Comparison of ENCODE assay signal across 1 cellular context in the genomic region with DNA sequence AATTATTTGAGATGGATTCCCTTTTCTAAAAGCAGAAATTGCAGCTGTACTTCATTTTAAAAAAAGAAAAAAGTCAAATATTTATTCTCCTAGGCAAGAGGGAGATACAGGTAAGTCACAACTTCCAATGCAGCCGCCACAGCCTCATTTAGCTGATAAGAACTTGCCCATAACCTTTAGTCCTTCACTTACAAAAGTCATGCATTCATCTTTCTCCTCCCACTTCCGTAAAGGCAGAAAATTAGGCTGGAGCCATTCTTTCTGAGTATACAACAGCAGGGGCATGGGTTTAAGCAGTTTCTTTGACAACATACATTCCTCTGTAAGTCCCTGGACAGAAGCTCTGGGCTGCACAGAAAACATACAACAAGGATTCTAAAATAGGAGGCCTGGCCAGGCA.
A peak's percentile ranks its signal among the peaks of the same experiment; 100 is the strongest.
TF ChIP-seq lines count a peak whose summit lies in the region.

No MANE protein-coding gene starts in this region.

TF ChIP-seq in HepG2, 621 proteins besides CTCF, POLR2A, EP300 and RAD21 (continued from another document and continues in another):
- TF ChIP-seq REST (IDR thresholded peaks at IDR 0.05; ENCODE audit: borderline replicate concordance in 1 of 2, low read depth in 1 of 2, low read length in 2 of 2) (0 out of 4 replicates have a peak, but pooled peaks of 1 of the 2 experiments have one; percentile 16), SAP130 (CRISPR knock-in tag; IDR thresholded peaks at IDR 0.05; ENCODE audit: low read depth) (peak; percentile 24; the same call in 1 of the 2 replicates), ZNF235 (CRISPR knock-in tag; IDR thresholded peaks at IDR 0.05; ENCODE audit: borderline replicate concordance) (no peak), ZNF362 (CRISPR knock-in tag; IDR thresholded peaks at IDR 0.05; ENCODE audit: borderline replicate concordance) (peak; percentile 38; the same call in 1 of the 2 replicates), POLR2AphosphoS2 (IDR thresholded peaks at IDR 0.05; ENCODE audit: low read depth, low read length) (no peak), ZNF430 (CRISPR knock-in tag; IDR thresholded peaks at IDR 0.05) (no peak), ARNT2 (CRISPR knock-in tag; IDR thresholded peaks at IDR 0.05; ENCODE audit: low read depth) (no peak), RXRA (CRISPR knock-in tag; IDR thresholded peaks at IDR 0.05) (no peak), GATA4 (IDR thresholded peaks at IDR 0.05; ENCODE audit: borderline replicate concordance, low read depth) (peak; percentile 66; the same call in 1 of the 2 replicates), PITX1 (CRISPR knock-in tag; IDR thresholded peaks at IDR 0.05) (0 out of 2 replicates have a peak, but pooled peaks have one; percentile 46), CC2D1A (CRISPR knock-in tag; IDR thresholded peaks at IDR 0.05) (no peak), FLYWCH1 (CRISPR knock-in tag; IDR thresholded peaks at IDR 0.05) (no peak), ZNF678 (CRISPR knock-in tag; IDR thresholded peaks at IDR 0.05) (no peak), ZFP82 (CRISPR knock-in tag; IDR thresholded peaks at IDR 0.05; ENCODE audit: borderline replicate concordance) (no peak), RAD51 (IDR thresholded peaks at IDR 0.05; ENCODE audit: borderline replicate concordance) (no peak), ZNF780A (CRISPR knock-in tag; IDR thresholded peaks at IDR 0.05) (no peak), ARID5B (CRISPR knock-in tag; IDR thresholded peaks at IDR 0.05) (peak; percentile 59), ZNF414 (CRISPR knock-in tag; IDR thresholded peaks at IDR 0.05) (no peak), NFIC (IDR thresholded peaks at IDR 0.05; ENCODE audit: low read length) (no peak; the same call in 1 of the 2 replicates)
- TF ChIP-seq, protein P1, sequence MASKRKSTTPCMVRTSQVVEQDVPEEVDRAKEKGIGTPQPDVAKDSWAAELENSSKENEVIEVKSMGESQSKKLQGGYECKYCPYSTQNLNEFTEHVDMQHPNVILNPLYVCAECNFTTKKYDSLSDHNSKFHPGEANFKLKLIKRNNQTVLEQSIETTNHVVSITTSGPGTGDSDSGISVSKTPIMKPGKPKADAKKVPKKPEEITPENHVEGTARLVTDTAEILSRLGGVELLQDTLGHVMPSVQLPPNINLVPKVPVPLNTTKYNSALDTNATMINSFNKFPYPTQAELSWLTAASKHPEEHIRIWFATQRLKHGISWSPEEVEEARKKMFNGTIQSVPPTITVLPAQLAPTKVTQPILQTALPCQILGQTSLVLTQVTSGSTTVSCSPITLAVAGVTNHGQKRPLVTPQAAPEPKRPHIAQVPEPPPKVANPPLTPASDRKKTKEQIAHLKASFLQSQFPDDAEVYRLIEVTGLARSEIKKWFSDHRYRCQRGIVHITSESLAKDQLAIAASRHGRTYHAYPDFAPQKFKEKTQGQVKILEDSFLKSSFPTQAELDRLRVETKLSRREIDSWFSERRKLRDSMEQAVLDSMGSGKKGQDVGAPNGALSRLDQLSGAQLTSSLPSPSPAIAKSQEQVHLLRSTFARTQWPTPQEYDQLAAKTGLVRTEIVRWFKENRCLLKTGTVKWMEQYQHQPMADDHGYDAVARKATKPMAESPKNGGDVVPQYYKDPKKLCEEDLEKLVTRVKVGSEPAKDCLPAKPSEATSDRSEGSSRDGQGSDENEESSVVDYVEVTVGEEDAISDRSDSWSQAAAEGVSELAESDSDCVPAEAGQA (IDR thresholded peaks at IDR 0.05; ENCODE audit: low read depth), result no peak
- TF ChIP-seq, protein P1 (CRISPR knock-in tag; IDR thresholded peaks at IDR 0.05; ENCODE audit: borderline replicate concordance), result no peak
- TF ChIP-seq, protein P2, sequence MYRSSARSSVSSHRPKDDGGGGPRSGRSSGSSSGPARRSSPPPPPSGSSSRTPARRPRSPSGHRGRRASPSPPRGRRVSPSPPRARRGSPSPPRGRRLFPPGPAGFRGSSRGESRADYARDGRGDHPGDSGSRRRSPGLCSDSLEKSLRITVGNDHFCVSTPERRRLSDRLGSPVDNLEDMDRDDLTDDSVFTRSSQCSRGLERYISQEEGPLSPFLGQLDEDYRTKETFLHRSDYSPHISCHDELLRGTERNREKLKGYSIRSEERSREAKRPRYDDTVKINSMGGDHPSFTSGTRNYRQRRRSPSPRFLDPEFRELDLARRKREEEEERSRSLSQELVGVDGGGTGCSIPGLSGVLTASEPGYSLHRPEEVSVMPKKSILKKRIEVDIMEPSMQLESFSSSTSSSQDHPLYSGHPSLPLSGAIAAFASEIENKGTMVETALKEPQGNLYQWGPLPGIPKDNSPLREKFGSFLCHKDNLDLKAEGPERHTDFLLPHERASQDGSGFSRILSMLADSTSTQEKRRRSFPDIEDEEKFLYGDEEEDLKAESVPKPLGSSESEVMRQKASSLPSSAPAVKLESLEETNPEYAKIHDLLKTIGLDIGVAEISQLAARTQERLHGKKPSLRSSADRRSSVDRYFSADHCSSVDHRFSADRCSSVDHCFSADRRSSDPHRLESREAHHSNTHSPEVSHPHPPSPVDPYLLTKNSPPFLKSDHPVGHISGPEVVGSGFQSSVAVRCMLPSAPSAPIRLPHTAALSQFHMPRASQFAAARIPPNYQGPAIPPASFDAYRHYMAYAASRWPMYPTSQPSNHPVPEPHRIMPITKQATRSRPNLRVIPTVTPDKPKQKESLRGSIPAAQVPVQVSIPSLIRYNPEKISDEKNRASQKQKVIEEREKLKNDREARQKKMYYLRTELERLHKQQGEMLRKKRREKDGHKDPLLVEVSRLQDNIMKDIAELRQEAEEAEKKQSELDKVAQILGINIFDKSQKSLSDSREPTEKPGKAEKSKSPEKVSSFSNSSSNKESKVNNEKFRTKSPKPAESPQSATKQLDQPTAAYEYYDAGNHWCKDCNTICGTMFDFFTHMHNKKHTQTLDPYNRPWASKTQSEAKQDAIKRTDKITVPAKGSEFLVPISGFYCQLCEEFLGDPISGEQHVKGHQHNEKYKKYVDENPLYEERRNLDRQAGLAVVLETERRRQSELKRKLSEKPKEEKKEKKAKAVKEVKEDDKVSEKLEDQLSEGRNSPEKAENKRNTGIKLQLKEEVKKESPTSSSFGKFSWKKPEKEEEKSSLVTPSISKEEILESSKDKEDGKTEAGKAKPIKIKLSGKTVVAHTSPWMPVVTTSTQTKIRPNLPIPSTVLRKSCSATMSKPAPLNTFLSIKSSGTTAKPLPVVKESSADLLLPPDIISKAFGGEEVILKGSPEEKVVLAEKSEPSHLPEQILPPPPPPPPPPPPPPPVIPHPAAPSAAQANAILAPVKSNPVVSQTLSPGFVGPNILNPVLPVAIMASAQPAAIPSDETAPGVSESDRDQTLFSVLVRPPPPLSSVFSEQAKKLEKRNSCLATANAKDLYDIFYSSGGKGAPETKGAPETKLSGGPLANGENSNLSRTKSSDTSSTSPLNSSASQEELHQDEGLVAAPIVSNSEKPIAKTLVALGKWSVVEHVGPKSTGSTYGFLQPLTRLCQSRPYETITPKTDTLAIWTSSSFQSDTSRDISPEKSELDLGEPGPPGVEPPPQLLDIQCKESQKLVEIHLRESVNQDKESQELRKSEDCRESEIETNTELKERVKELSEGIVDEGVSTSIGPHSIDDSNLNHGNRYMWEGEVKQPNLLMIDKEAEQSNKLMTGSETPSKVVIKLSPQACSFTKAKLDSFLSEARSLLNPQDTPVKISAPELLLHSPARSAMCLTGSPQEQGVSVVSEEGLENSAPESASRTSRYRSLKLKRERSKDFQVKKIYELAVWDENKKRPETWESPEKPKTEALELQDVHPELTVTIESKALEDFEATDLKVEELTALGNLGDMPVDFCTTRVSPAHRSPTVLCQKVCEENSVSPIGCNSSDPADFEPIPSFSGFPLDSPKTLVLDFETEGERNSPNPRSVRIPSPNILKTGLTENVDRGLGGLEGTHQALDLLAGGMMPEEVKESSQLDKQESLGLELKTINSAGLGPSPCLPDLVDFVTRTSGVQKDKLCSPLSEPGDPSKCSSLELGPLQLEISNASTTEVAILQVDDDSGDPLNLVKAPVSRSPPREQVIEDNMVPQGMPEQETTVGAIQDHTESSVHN (CRISPR knock-in tag; IDR thresholded peaks at IDR 0.05), result no peak
